Comparison of ENCODE assay signal across 14 cellular contexts in the genomic region with DNA sequence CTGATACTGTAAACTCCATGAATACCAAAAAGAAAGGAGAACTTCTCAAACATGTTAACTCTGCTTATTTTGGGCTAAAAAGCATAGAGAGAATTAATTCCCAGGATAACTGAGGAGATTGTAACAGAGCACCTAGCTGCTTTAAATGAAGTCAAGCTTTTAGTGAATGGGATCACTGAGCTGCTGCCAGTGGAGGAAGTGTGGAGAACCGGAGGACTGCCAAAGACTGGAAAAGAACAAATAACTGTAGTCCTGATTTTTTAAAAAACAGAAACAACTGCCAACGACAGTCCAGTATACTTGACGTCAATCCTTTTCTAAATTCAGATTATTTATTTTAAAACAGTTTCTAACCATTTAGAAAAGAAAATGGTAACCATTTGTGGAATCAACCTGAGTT.
"Had no signal": no experiment of that assay in that cellular context is flagged by ENCODE, and none has a peak within 500 bp of the region (broad histone marks: within the 10 kb centered on the region; RNA-seq: fewer than 3 reads in every experiment).

No MANE protein-coding gene starts in this region.

- H3K27ac ChIP-seq: brain microvascular endothelial cell, foreskin keratinocyte had no signal

- DNase-seq: activated CD4-positive, alpha-beta T cell treated with anti-CD3 and anti-CD28 coated beads, Interleukin-2, amount 50 U/mL, for 4 hours; activated T-cell treated with anti-CD3 and anti-CD28 coated beads, Interleukin-2, amount 50 U/mL, for 1 hour; amniotic stem cell; brain microvascular endothelial cell; foreskin keratinocyte; naive B cell; stimulated activated CD4-positive, alpha-beta T cell treated with anti-CD3 and anti-CD28 coated beads, Interleukin-2, amount 100 ng/mL, for 48 hours; stimulated activated CD8-positive, alpha-beta memory T cell treated with anti-CD3 and anti-CD28 coated beads, Interleukin-4, amount 100 ng/mL, for 48 hours; stimulated activated naive CD8-positive, alpha-beta T cell treated with anti-CD3 and anti-CD28 coated beads, Interleukin-15, Interleukin-2, amounts not matched to agents 100 U/mL and 50 U/mL, for 24 hours; testis; uterus had no signal

- H3K27me3 ChIP-seq: testis, uterus had no signal

- H3K36me3 ChIP-seq: brain microvascular endothelial cell, prostate gland, uterus had no signal

- H3K9me3 Mint-ChIP-seq: activated naive CD4-positive, alpha-beta T cell treated with anti-CD3 and anti-CD28 coated beads, Interleukin-2, amount 50 U/mL, for 72 hours had no signal

- H3K36me3 Mint-ChIP-seq: naive B cell had no signal

- H3K4me3 ChIP-seq: prostate gland, testis, uterus had no signal

- H3K27ac Mint-ChIP-seq: activated naive CD4-positive, alpha-beta T cell treated with anti-CD3 and anti-CD28 coated beads, Interleukin-2, amount 50 U/mL, for 72 hours; naive B cell had no signal

- H3K4me1 ChIP-seq: foreskin keratinocyte, prostate gland, uterus had no signal

- H3K9me3 ChIP-seq: prostate gland, testis, uterus had no signal

- H3K4me3 Mint-ChIP-seq: naive B cell had no signal

- ATAC-seq: activated CD4-positive, CD25-positive, alpha-beta regulatory T cell treated with anti-CD3 and anti-CD28 coated beads, Interleukin-2, amount 50 U/mL, for 24 hours; activated naive CD4-positive, alpha-beta T cell treated with anti-CD3 and anti-CD28 coated beads, Interleukin-2, amount 50 U/mL, for 72 hours; foreskin keratinocyte; stimulated activated naive CD8-positive, alpha-beta T cell treated with anti-CD3 and anti-CD28 coated beads, Interleukin-15, Interleukin-2, amounts not matched to agents 100 U/mL and 50 U/mL, for 24 hours had no signal
